17 cellular contexts compared by ENCODE assay signal in genomic region chrX:12989456-12989855, GRCh38. TPM values are rescaled to one million over a fixed set of nuclear protein-coding genes. Genes with fewer than 3 reads are reported as not detected.
"Had no signal": no experiment of that assay in that cellular context is flagged by ENCODE, and none has a peak within 500 bp of the region (broad histone marks: within the 10 kb centered on the region; RNA-seq: fewer than 3 reads in every experiment).

No MANE protein-coding gene starts in this region.

- H3K4me3 ChIP-seq: suprapubic skin, upper lobe of right lung had no signal

- H3K36me3 ChIP-seq: adrenal gland, suprapubic skin, upper lobe of right lung had no signal

- H3K27me3 Mint-ChIP-seq: activated CD4-positive, alpha-beta T cell treated with anti-CD3 and anti-CD28 coated beads, Interleukin-2, amount 10 ng/mL, durations not matched to agents 7 days and 5 days; activated naive CD4-positive, alpha-beta T cell treated with anti-CD3 and anti-CD28 coated beads, Interleukin-2, amount 10 ng/mL, durations not matched to agents 7 days and 5 days; dendritic cell treated with granulocyte-macrophage colony-stimulating factor and Interleukin-4, amounts not matched to agents 40 ng/mL and 50 ng/mL, for 4 days; T-helper 17 cell had no signal

- DNase-seq: activated CD4-positive, alpha-beta T cell treated with anti-CD3 and anti-CD28 coated beads, Interleukin-2, amount 10 ng/mL, durations not matched to agents 7 days and 5 days; activated CD4-positive, CD25-positive, alpha-beta regulatory T cell; activated naive CD4-positive, alpha-beta T cell treated with anti-CD3 and anti-CD28 coated beads, Interleukin-2, amount 10 ng/mL, durations not matched to agents 7 days and 5 days; activated T-cell treated with anti-CD3 and anti-CD28 coated beads for 4 hours; adrenal gland; cerebellar nuclear complex; mesendoderm; stimulated activated naive CD4-positive, alpha-beta T cell treated with Interleukin-2 at 50 U/mL for 16 hours; T-helper 17 cell; upper lobe of right lung had no signal

- H3K27ac Mint-ChIP-seq: activated CD4-positive, alpha-beta T cell treated with anti-CD3 and anti-CD28 coated beads, Interleukin-2, amount 10 ng/mL, durations not matched to agents 7 days and 5 days; activated naive CD4-positive, alpha-beta T cell treated with anti-CD3 and anti-CD28 coated beads, Interleukin-2, amount 10 ng/mL, durations not matched to agents 7 days and 5 days; activated T-helper 2 cell treated with anti-CD3 and anti-CD28 coated beads, Interferon-gamma antibody, Interleukin-2, Interleukin-4, amounts not matched to agents 10 μg/mL and 5 μg/mL and 100 μg/mL, durations not matched to agents 14 hours and 24 hours and 36 hours; dendritic cell treated with granulocyte-macrophage colony-stimulating factor and Interleukin-4, amounts not matched to agents 40 ng/mL and 50 ng/mL, for 4 days; T-helper 17 cell had no signal

- H3K27ac ChIP-seq: suprapubic skin, upper lobe of right lung had no signal

- H3K9me3 ChIP-seq: adrenal gland, suprapubic skin, upper lobe of right lung had no signal

- H3K9me3 Mint-ChIP-seq: activated T-helper 2 cell treated with anti-CD3 and anti-CD28 coated beads, Interferon-gamma antibody, Interleukin-2, Interleukin-4, amounts not matched to agents 10 μg/mL and 5 μg/mL and 100 μg/mL, durations not matched to agents 14 hours and 24 hours and 36 hours; dendritic cell treated with granulocyte-macrophage colony-stimulating factor and Interleukin-4, amounts not matched to agents 40 ng/mL and 50 ng/mL, for 4 days had no signal

- ATAC-seq: T-helper 17 cell had no signal

- H3K4me3 Mint-ChIP-seq: activated CD4-positive, alpha-beta T cell treated with anti-CD3 and anti-CD28 coated beads, Interleukin-2, amount 10 ng/mL, durations not matched to agents 7 days and 5 days; activated naive CD4-positive, alpha-beta T cell treated with anti-CD3 and anti-CD28 coated beads, Interleukin-2, amount 10 ng/mL, durations not matched to agents 7 days and 5 days; dendritic cell treated with granulocyte-macrophage colony-stimulating factor and Interleukin-4, amounts not matched to agents 40 ng/mL and 50 ng/mL, for 4 days; neural crest cell; T-helper 17 cell had no signal

- H3K27me3 ChIP-seq: adrenal gland, suprapubic skin, upper lobe of right lung had no signal

RNA-seq across cellular contexts. Expression of gene FAM9C, which starts 55.0 kb away (rescaled TPM):
- total RNA-seq: activated CD4-positive, alpha-beta T cell treated with anti-CD3 and anti-CD28 coated beads, Interleukin-2, amount 10 ng/mL, durations not matched to agents 7 days and 5 days; activated CD8-positive, alpha-beta memory T cell treated with anti-CD3 and anti-CD28 coated beads for 36 hours; activated T-helper 2 cell treated with anti-CD3 and anti-CD28 coated beads, Interferon-gamma antibody, Interleukin-2, Interleukin-4, amounts not matched to agents 10 μg/mL and 5 μg/mL and 100 μg/mL, durations not matched to agents 14 hours and 24 hours and 36 hours; left lobe of liver; suprapubic skin; T-helper 17 cell; upper lobe of right lung had no signal
- polyA plus RNA-seq: esophagus had no signal
